10 cellular contexts compared by ENCODE assay signal in the genomic region with DNA sequence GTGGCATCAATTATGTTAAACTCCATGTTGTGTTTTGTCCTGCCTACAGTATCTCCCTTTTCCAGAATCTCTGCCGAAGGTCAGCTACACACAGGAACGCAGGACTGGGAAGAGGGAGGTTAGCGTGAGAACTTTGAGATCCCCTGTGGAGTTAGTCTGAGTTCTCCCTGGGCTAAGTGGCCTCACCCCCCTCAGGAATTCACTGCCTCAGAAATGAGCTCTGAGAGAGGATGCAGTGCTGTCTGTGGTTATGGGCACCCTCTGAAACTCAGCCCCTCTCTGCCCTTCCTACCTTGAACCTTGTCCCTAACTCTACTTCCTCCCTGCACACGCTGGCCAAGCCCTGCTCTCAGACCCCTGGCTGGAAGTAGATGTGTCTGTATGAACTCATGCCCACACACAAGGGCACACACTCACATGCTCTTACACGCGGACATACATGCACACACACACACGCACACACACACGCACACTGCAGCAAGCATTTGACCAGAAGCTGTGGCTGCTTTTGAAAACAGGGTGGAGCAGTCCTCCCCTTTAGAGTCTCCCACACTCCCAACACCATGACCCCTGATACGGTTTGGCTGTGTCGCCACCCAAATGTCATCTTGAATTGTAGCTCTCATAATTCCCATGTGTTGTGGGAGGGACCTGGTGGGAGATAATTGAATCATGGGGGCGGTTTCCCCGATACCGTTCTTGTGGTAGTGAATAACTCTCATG. TPM values are rescaled to one million over a fixed set of nuclear protein-coding genes. Genes with fewer than 3 reads are reported as not detected.
DNase-seq lines count a peak whose midpoint lies in the region; ATAC-seq and TF ChIP-seq lines count a peak whose summit lies in the region.
"Had no signal": no experiment of that assay in that cellular context is flagged by ENCODE, and none has a peak within 500 bp of the region (broad histone marks: within the 10 kb centered on the region; RNA-seq: fewer than 3 reads in every experiment).

No MANE protein-coding gene starts in this region.

- H3K4me3 ChIP-seq in cardiac muscle cell (no peak overlapping the region), upper lobe of right lung (no peak overlapping the region)

- DNase-seq in cardiac muscle cell (ENCODE audit: low read depth in 1 of 2, low spot score in 1 of 2) (peak; percentile 64 to 67), left cardiac atrium (no peak), activated B cell treated with CpG ODN at 0.5 μM for 24 hours (peak; percentile 1), iPS DF 4.7 (ENCODE audit: extremely low read depth, low spot score) (peak; percentile 95), upper lobe of right lung (peak; percentile 48), NCI-H446 treated with DMSO at 0.1 percent for 48 hours (lab: John Stamatoyannopoulos, UW) (no peak), KBM-7 (no peak)
- DNase-seq: CD4-positive, CD25-positive, alpha-beta regulatory T cell; NCI-H526 treated with DMSO at 0.1 percent for 48 hours had no signal

- H3K27ac Mint-ChIP-seq in activated B cell treated with CpG ODN at 0.5 μM for 24 hours: no peak overlapping the region
- H3K27ac Mint-ChIP-seq: CD4-positive, CD25-positive, alpha-beta regulatory T cell had no signal

- in situ Hi-C loops in KBM-7 (cut with MboI; ENCODE audit: low pct_unique_long_range_greater_than_20kb, low sequenced_read_pairs): no loop called here

- peaks cover 24% of the 10 kb centered on the region for H3K4me1 Mint-ChIP-seq in activated B cell treated with CpG ODN at 0.5 μM for 24 hours

- H3K4me1 ChIP-seq in cardiac muscle cell (ENCODE audit: low read depth): peaks cover 3% of the 10 kb centered on the region
- peaks cover 11% of the 10 kb centered on the region for H3K4me1 ChIP-seq in upper lobe of right lung

- POLR2A ChIA-PET in activated B cell treated with CpG ODN at 0.5 μM for 24 hours (lab: Charles Lee): no interaction called here

- peaks cover 24% of the 10 kb centered on the region for H3K27me3 Mint-ChIP-seq in activated B cell treated with CpG ODN at 0.5 μM for 24 hours

- no peaks in the 10 kb centered on the region for H3K9me3 Mint-ChIP-seq in activated B cell treated with CpG ODN at 0.5 μM for 24 hours

- no peak for TF ChIP-seq CTCF in cardiac muscle cell (IDR thresholded peaks at IDR 0.05; ENCODE audit: low read depth, low read length)
- no peak for TF ChIP-seq CTCF in activated B cell treated with CpG ODN at 0.5 μM for 24 hours (IDR thresholded peaks at IDR 0.05)
- TF ChIP-seq CTCF in upper lobe of right lung (IDR thresholded peaks at IDR 0.05): no peak

- no peaks in the 10 kb centered on the region for H3K36me3 ChIP-seq in cardiac muscle cell
- H3K36me3 ChIP-seq in upper lobe of right lung: no peaks in the 10 kb centered on the region

- H3K27me3 ChIP-seq in cardiac muscle cell: peaks cover 43% of the 10 kb centered on the region
- H3K27me3 ChIP-seq in upper lobe of right lung: no peaks in the 10 kb centered on the region

- H3K27ac ChIP-seq in cardiac muscle cell: no peak overlapping the region
- no peak overlapping the region for H3K27ac ChIP-seq in upper lobe of right lung

- H3K36me3 Mint-ChIP-seq in activated B cell treated with CpG ODN at 0.5 μM for 24 hours (ENCODE audit: low read depth): no peaks in the 10 kb centered on the region
- H3K36me3 Mint-ChIP-seq: CD4-positive, CD25-positive, alpha-beta regulatory T cell had no signal

- no peaks in the 10 kb centered on the region for H3K9me3 ChIP-seq in cardiac muscle cell (ENCODE audit: low read depth)
- no peaks in the 10 kb centered on the region for H3K9me3 ChIP-seq in upper lobe of right lung

- CTCF ChIA-PET in activated B cell treated with CpG ODN at 0.5 μM for 24 hours (lab: Charles Lee): no interaction called here

- intact Hi-C loops in left cardiac atrium (cut with DNase I) (no loop called here), activated B cell treated with CpG ODN at 0.5 μM for 24 hours (cut with micrococcal nuclease) (no loop called here), upper lobe of right lung (cut with DNase I) (no loop called here)

- H3K4me3 Mint-ChIP-seq in activated B cell treated with CpG ODN at 0.5 μM for 24 hours: no peak overlapping the region

- ATAC-seq in left cardiac atrium: no peak
- ATAC-seq in activated B cell treated with CpG ODN at 0.5 μM for 24 hours (ENCODE audit: low read depth): no peak
- peak; percentile 65 for ATAC-seq in upper lobe of right lung
- no peak for ATAC-seq in HG02759 (IDR thresholded peaks at IDR 0.05; ENCODE audit: unreplicated experiment)

RNA-seq across cellular contexts. Expression of gene VIPR1, which starts 5.3 kb away (rescaled TPM):
- total RNA-seq in cardiac muscle cell (0.35 and 1.6 TPM in 2 replicates), left cardiac atrium (1 to 10 TPM; 4.9 to 5.9 TPM), activated B cell treated with CpG ODN at 0.5 μM for 24 hours (3.2 and 3.6 TPM in 2 replicates), upper lobe of right lung (184 TPM)
- 0.60 and 0.86 TPM in 2 replicates for polyA plus RNA-seq in cardiac muscle cell

Comparison
In these comparisons a context has a peak if more than half of its experiments do, and no peak if none do; other contexts are left out.
1. DNase-seq: peak in cardiac muscle cell (2 of 2), activated B cell treated with CpG ODN at 0.5 μM for 24 hours (single experiment), iPS DF 4.7 (single experiment) and upper lobe of right lung (single experiment); none in left cardiac atrium (single experiment), NCI-H446 treated with DMSO at 0.1 percent for 48 hours (single experiment) and KBM-7 (single experiment).
2. RNA of gene VIPR1, which starts 5.3 kb away (total RNA-seq): 184 TPM in upper lobe of right lung (single experiment); 4.9 to 5.9 TPM in left cardiac atrium, 3.2 to 3.6 TPM in activated B cell treated with CpG ODN at 0.5 μM for 24 hours and 0.35 to 1.6 TPM in cardiac muscle cell; every median in the first group is over 10 times any median in the second.